ENCODE assay signal across 9 cellular contexts in genomic region chr14:103207038-103207403, GRCh38.
DNase-seq lines count a peak whose midpoint lies in the region; ATAC-seq and TF ChIP-seq lines count a peak whose summit lies in the region.
"Had no signal": no experiment of that assay in that cellular context is flagged by ENCODE, and none has a peak within 500 bp of the region (broad histone marks: within the 10 kb centered on the region; RNA-seq: fewer than 3 reads in every experiment).

No MANE protein-coding gene starts in this region.

- H3K4me3 ChIP-seq in HUES48 (ENCODE audit: low read depth, low read length) (peak overlapping the region; percentile 70), coronary artery (peak overlapping the region; percentile 80), stomach (peak overlapping the region; percentile 44 to 51 (median 48))

- DNase-seq in coronary artery (ENCODE audit: low spot score), result peak; percentile 84
- DNase-seq in kidney tubule cell (ENCODE audit: low spot score), result peak; percentile 89
- DNase-seq in stomach, result peak; percentile 51
- no peak for DNase-seq in amniotic stem cell (lab: John Stamatoyannopoulos, UW)
- DNase-seq in NCI-H1417 (lab: John Stamatoyannopoulos, UW), result no peak
- DNase-seq in NCI-H1436 (lab: John Stamatoyannopoulos, UW), result no peak

- H3K4me1 ChIP-seq in HUES48 (ENCODE audit: control insufficient read depth, insufficient read depth, low read length) (peaks cover 3% of the 10 kb centered on the region; the same call in 1 of the 2 replicates), stomach (peaks cover 4 to 17% (median 12%) of the 10 kb centered on the region in 4 donors)

- H3K27ac ChIP-seq in HUES48 (ENCODE audit: low read depth, low read length) (no peak overlapping the region), coronary artery (peak overlapping the region; percentile 46 to 85), stomach (peak overlapping the region; percentile 57 to 90 (median 87))
- H3K27ac ChIP-seq: epithelial cell of prostate had no signal

- 8 to 21% (median 12%) methylated on average over 18 to 23 of the region's 23 CpGs for WGBS in stomach, 5 donors

- H3K9me3 ChIP-seq in HUES48 (ENCODE audit: control insufficient read depth, insufficient read depth, low read length), result peaks cover 21% of the 10 kb centered on the region
- H3K9me3 ChIP-seq in stomach, result peaks cover 16 to 41% (median 19%) of the 10 kb centered on the region in 4 donors

- ATAC-seq in GM21423 (IDR thresholded peaks at IDR 0.05; ENCODE audit: unreplicated experiment), result no peak

- no peaks in the 10 kb centered on the region for H3K36me3 ChIP-seq in HUES48 (ENCODE audit: control insufficient read depth, insufficient read depth, low read length)
- no peaks in the 10 kb centered on the region for H3K36me3 ChIP-seq in stomach

- TF ChIP-seq CTCF in coronary artery (IDR thresholded peaks at IDR 0.05), result no peak
- no peak for TF ChIP-seq CTCF in stomach (IDR thresholded peaks at IDR 0.05)

- intact Hi-C loops in stomach (cut with DNase I; ENCODE audit: low total_unique reads), result no loop called here

- H3K9ac ChIP-seq in HUES48 (ENCODE audit: low read depth, low read length), result no peak overlapping the region

- no peak for TF ChIP-seq EP300 in stomach (IDR thresholded peaks at IDR 0.05)

- peaks cover 36% of the 10 kb centered on the region for H3K27me3 ChIP-seq in HUES48 (ENCODE audit: control insufficient read depth, insufficient read depth, low read length)
- peaks cover 0 to 24% (median 18%) of the 10 kb centered on the region in 3 donors for H3K27me3 ChIP-seq in stomach

- TF ChIP-seq POLR2A in stomach (IDR thresholded peaks at IDR 0.05), result no peak

Comparison
In these comparisons a context has a peak if more than half of its experiments do, and no peak if none do; other contexts are left out.
1. DNase-seq: peak in coronary artery (single experiment), kidney tubule cell (single experiment) and stomach (single experiment); none in amniotic stem cell (single experiment), NCI-H1417 (0 of 3) and NCI-H1436 (single experiment).
2. Peak in every context shown above with its lines, with median percentiles within 50 percentile points of each other: H3K4me3 ChIP-seq.